Comparison of ENCODE assay signal across 1 cellular context in genomic region chr7:945147-945555, GRCh38.
TF ChIP-seq lines count a peak whose summit lies in the region.

No MANE protein-coding gene starts in this region.

TF ChIP-seq in A549, 52 proteins besides CTCF, POLR2A, EP300 and RAD21 (continued from another document):
- no peak for TF ChIP-seq MAZ (IDR thresholded peaks at IDR 0.05; ENCODE audit: borderline replicate concordance, low read depth, low read length)
